9 cellular contexts compared by ENCODE assay signal in the genomic region with DNA sequence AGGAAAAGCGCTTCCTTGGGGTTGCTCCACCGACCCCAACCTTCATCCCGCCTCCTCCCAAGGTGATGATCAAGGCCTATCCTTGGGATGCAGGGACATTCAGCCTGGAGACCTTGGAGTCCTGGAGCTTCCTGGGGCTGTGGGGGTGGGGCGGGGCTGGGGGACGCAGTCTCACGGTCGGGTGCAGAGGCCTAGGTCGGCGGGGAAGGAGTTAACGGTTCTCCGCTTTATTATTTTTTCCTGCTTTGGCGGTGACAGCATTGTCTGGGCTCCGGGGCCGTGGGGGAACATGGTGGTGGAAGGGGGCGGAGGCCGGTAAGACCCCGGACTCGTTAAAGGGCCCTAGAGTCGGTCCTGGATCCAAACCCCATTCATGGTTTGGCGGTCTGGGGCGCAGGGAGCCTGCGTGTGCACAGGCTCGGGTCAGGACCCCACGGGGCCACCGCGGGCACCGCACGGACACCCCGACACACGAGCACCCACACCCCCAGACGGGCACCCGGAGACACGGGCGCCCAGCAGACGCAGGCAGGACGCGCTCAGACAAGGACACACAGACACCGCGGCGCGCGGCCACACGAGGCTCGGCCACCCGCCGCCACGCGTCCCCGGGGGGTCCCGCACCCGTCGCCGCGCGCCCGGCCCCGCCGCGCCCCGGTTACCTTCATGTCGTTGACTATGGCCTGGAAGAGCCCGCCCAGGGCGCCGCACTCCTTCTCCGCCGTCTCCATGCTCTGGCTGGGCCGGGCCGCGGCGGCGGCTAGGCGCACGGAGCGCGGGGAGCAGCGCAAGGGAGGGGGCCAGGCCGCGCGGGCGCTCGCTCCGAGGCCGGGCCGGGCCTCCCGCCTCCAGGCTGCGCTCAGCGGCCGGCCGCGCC. TPM values are rescaled to one million over a fixed set of nuclear protein-coding genes. Genes with fewer than 3 reads are reported as not detected.
A peak's percentile ranks its signal among the peaks of the same experiment; 100 is the strongest.
DNase-seq lines count a peak whose midpoint lies in the region; ATAC-seq and TF ChIP-seq lines count a peak whose summit lies in the region.
"Had no signal": no experiment of that assay in that cellular context is flagged by ENCODE, and none has a peak within 500 bp of the region (broad histone marks: within the 10 kb centered on the region; RNA-seq: fewer than 3 reads in every experiment).

No MANE protein-coding gene starts in this region.

- H3K27ac ChIP-seq in adrenal gland (peak overlapping the region in 4 of 5 donors; percentile 37 to 96 (median 81)), iPS-20b (ENCODE audit: low read length) (no peak overlapping the region)

- H3K4me1 ChIP-seq in adrenal gland (replicated peaks in 1 of 2), result peaks cover 42 to 70% of the 10 kb centered on the region in 2 donors
- peaks cover 12% of the 10 kb centered on the region; the same call in 1 of the 2 replicates for H3K4me1 ChIP-seq in iPS-20b (ENCODE audit: insufficient read depth, low read length)

- CTCF ChIA-PET in GM10248 (lab: Yijun Ruan, JAX), result no interaction called here

- peak; percentile 25 to 49 for ATAC-seq in activated CD4-positive, CD25-positive, alpha-beta regulatory T cell treated with anti-CD3 and anti-CD28 coated beads, Interleukin-2, amount 50 U/mL, for 24 hours
- peak; percentile 62 for ATAC-seq in stimulated activated naive CD8-positive, alpha-beta T cell treated with anti-CD3 and anti-CD28 coated beads, Interleukin-15, amount 100 ng/mL, for 72 hours
- ATAC-seq in HG02885 (IDR thresholded peaks at IDR 0.05; ENCODE audit: poor library complexity, unreplicated experiment), result no peak
- ATAC-seq in HG03175 (IDR thresholded peaks at IDR 0.05; ENCODE audit: unreplicated experiment), result no peak

- intact Hi-C loops in adrenal gland (cut with DNase I), result no loop called here

- no peaks in the 10 kb centered on the region for H3K27me3 Mint-ChIP-seq in stimulated activated naive CD8-positive, alpha-beta T cell treated with anti-CD3 and anti-CD28 coated beads, Interleukin-15, amount 100 ng/mL, for 72 hours

- H3K4me1 Mint-ChIP-seq in stimulated activated naive CD8-positive, alpha-beta T cell treated with anti-CD3 and anti-CD28 coated beads, Interleukin-15, amount 100 ng/mL, for 72 hours, result peaks cover 31% of the 10 kb centered on the region

- H3K9me3 Mint-ChIP-seq in stimulated activated naive CD8-positive, alpha-beta T cell treated with anti-CD3 and anti-CD28 coated beads, Interleukin-15, amount 100 ng/mL, for 72 hours, result no peaks in the 10 kb centered on the region

- H3K4me3 Mint-ChIP-seq in stimulated activated naive CD8-positive, alpha-beta T cell treated with anti-CD3 and anti-CD28 coated beads, Interleukin-15, amount 100 ng/mL, for 72 hours, result peak overlapping the region; percentile 78 to 79

- H3K27me3 ChIP-seq in adrenal gland, result no peaks in the 10 kb centered on the region
- H3K27me3 ChIP-seq in iPS-20b (ENCODE audit: insufficient read depth, low read length), result peaks cover 17% of the 10 kb centered on the region; the same call in 1 of the 2 replicates

- peak overlapping the region; percentile 41; the same call in 1 of the 2 replicates for H3K9ac ChIP-seq in iPS-20b (ENCODE audit: low read depth, low read length)

- 1 to 4% (median 2%) methylated on average over 11 to 90 of the region's 90 CpGs for WGBS in adrenal gland, 4 donors

- TF ChIP-seq CTCF in adrenal gland (IDR thresholded peaks at IDR 0.05) (peak in 1 of 6 experiments; percentile 19), GM10248 (IDR thresholded peaks at IDR 0.05; ENCODE audit: control extremely low read depth, extremely low read depth, low read depth, missing control alignments) (no peak)

- H3K9me3 ChIP-seq in adrenal gland (replicated peaks in 1 of 3), result no peaks in the 10 kb centered on the region
- H3K9me3 ChIP-seq in iPS-20b (ENCODE audit: insufficient read depth, low read depth, low read length), result no peaks in the 10 kb centered on the region

- peak overlapping the region in 1 of 2 donors; percentile 74 for H3K27ac Mint-ChIP-seq in stimulated activated naive CD8-positive, alpha-beta T cell treated with anti-CD3 and anti-CD28 coated beads, Interleukin-15, amount 100 ng/mL, for 72 hours

- peak in 1 of 2 donors; percentile 26 for TF ChIP-seq POLR2A in adrenal gland (IDR thresholded peaks at IDR 0.05)

- H3K36me3 ChIP-seq in adrenal gland (replicated peaks in 1 of 2) (peaks cover 0 to 2% of the 10 kb centered on the region in 2 donors), iPS-20b (ENCODE audit: insufficient read depth, low read depth, low read length) (no peaks in the 10 kb centered on the region)

- H3K4me3 ChIP-seq in adrenal gland (peak overlapping the region in 3 of 4 donors; percentile 49 to 90 (median 68)), iPS-20b (ENCODE audit: low read length) (peak overlapping the region; percentile 76)

- DNase-seq in activated CD4-positive, CD25-positive, alpha-beta regulatory T cell treated with anti-CD3 and anti-CD28 coated beads, Interleukin-2, amount 50 U/mL, for 72 hours, result no peak
- peak in 2 of 7 donors; percentile 58 for DNase-seq in adrenal gland
- no peak for DNase-seq in stimulated activated naive CD8-positive, alpha-beta T cell treated with anti-CD3 and anti-CD28 coated beads, Interleukin-15, amount 100 ng/mL, for 72 hours
- DNase-seq in GM10248 (ENCODE audit: extremely low spot score), result no peak

- POLR2A ChIA-PET in GM10248 (lab: Yijun Ruan, JAX), result no interaction called here

RNA-seq across cellular contexts. Expression of a gene that starts 0.6 kb away (rescaled TPM):
- total RNA-seq in adrenal gland, result 100 to 1,000 TPM in 1 of 8 donors, 10 to 100 TPM in 7; 60.1 to 127 (median 76.2) TPM
- polyA plus RNA-seq in adrenal gland, result 100 to 1,000 TPM in 1 of 3 donors, 10 to 100 TPM in 2; 32.4 to 145 (median 39.2) TPM

RNA-seq across cellular contexts. Expression of a gene that starts 38.9 kb away (rescaled TPM):
- 10 to 100 TPM; 16.8 to 62.9 (median 40.3) TPM for total RNA-seq in adrenal gland
- polyA plus RNA-seq in adrenal gland, result 10 to 100 TPM in 2 of 3 donors, 1 to 10 TPM in 1; 3.2 to 36.5 (median 35.0) TPM
- total RNA-seq: activated CD8-positive, alpha-beta memory T cell treated with anti-CD3 and anti-CD28 coated beads for 36 hours had no signal

Comparison
In these comparisons a context has a peak if more than half of its experiments do, and no peak if none do; other contexts are left out.
1. ATAC-seq: peak in activated CD4-positive, CD25-positive, alpha-beta regulatory T cell treated with anti-CD3 and anti-CD28 coated beads, Interleukin-2, amount 50 U/mL, for 24 hours (2 of 2) and stimulated activated naive CD8-positive, alpha-beta T cell treated with anti-CD3 and anti-CD28 coated beads, Interleukin-15, amount 100 ng/mL, for 72 hours (single experiment); none in HG02885 (single experiment) and HG03175 (single experiment).